ENCODE assay signal across 10 cellular contexts in genomic region chr6:116016846-116017545, GRCh38. TPM values are rescaled to one million over a fixed set of nuclear protein-coding genes. Genes with fewer than 3 reads are reported as not detected.
A peak's percentile ranks its signal among the peaks of the same experiment; 100 is the strongest.
DNase-seq lines count a peak whose midpoint lies in the region; ATAC-seq, FAIRE-seq and TF ChIP-seq lines count a peak whose summit lies in the region.
"Had no signal": no experiment of that assay in that cellular context is flagged by ENCODE, and none has a peak within 500 bp of the region (broad histone marks: within the 10 kb centered on the region; RNA-seq: fewer than 3 reads in every experiment).

No MANE protein-coding gene starts in this region.

- under 1% methylated on average over 4 of the region's 4 CpGs for WGBS in HepG2 (ENCODE audit: low lambda C conversion rate)

- peaks cover 31% of the 10 kb centered on the region for H3K79me2 ChIP-seq in HepG2 (ENCODE audit: insufficient read depth, low read length)

- no peak overlapping the region for H3K4me3 Mint-ChIP-seq in natural killer cell treated with Interleukin-12 subunit alpha and Interleukin-12 subunit beta and Interleukin-15 and Interleukin-18, amount 100 ng/mL, for 72 hours
- no peak overlapping the region for H3K4me3 Mint-ChIP-seq in CD4-positive, alpha-beta memory T cell
- H3K4me3 Mint-ChIP-seq: activated T-helper 1 cell treated with anti-CD3 and anti-CD28 coated beads, Interleukin-12 subunit alpha, Interleukin-12 subunit beta, Interleukin-2, Interleukin-4 antibody, amounts not matched to agents 30 ng/mL and 10 ng/mL and 1 ng/mL, durations not matched to agents 14 hours and 24 hours and 36 hours had no signal

- no peaks in the 10 kb centered on the region; the same call in 1 of the 2 replicates for H4K20me1 ChIP-seq in HepG2 (ENCODE audit: insufficient read depth, low read length)

- no peaks in the 10 kb centered on the region for H3K9me3 ChIP-seq in HepG2 (ENCODE audit: low read length)
- no peaks in the 10 kb centered on the region for H3K9me3 ChIP-seq in CD4-positive, alpha-beta memory T cell (ENCODE audit: control insufficient read depth in 1 of 2, low read length in 2 of 2)

- H2AFZ ChIP-seq in HepG2 (ENCODE audit: low read length) = peak overlapping the region; percentile 1

- CTCF ChIA-PET in HepG2 (lab: Yijun Ruan, JAX; ENCODE audit: low intra/inter-chr PET ratio, low total read pairs) = no interaction called here
- CTCF ChIA-PET in CD4-positive, alpha-beta memory T cell (lab: Charles Lee; ENCODE audit: partially characterized antibody) = interaction anchor here (0.6 to 1.7 kb wide), 3 partner anchors 8 to 781 kb away, joined by 3 to 6 read pairs (median 3); no protein-coding TSS in a partner anchor

- H3K9me3 Mint-ChIP-seq in natural killer cell treated with Interleukin-12 subunit alpha and Interleukin-12 subunit beta and Interleukin-15 and Interleukin-18, amount 100 ng/mL, for 72 hours = no peaks in the 10 kb centered on the region
- H3K9me3 Mint-ChIP-seq in CD4-positive, alpha-beta memory T cell = peaks cover 0 to 2% (median 0%) of the 10 kb centered on the region in 8 donors
- H3K9me3 Mint-ChIP-seq: activated T-helper 1 cell treated with anti-CD3 and anti-CD28 coated beads, Interleukin-12 subunit alpha, Interleukin-12 subunit beta, Interleukin-2, Interleukin-4 antibody, amounts not matched to agents 30 ng/mL and 10 ng/mL and 1 ng/mL, durations not matched to agents 14 hours and 24 hours and 36 hours had no signal

- peak overlapping the region; percentile 21 to 38 (median 34); a peak in 5 of 6 replicates for H3K4me3 ChIP-seq in HepG2 (replicated peaks in 1 of 3; ENCODE audit: insufficient read depth in 1 of 3, low read depth in 2 of 3, low read length in 3 of 3)
- no peak overlapping the region for H3K4me3 ChIP-seq in CD4-positive, alpha-beta memory T cell (ENCODE audit: low read length in 2 of 2)

- no peaks in the 10 kb centered on the region for H3K36me3 ChIP-seq in HepG2 (replicated peaks in 1 of 2; ENCODE audit: control insufficient read depth in 1 of 2, insufficient read depth in 2 of 2, low read length in 2 of 2)
- no peaks in the 10 kb centered on the region for H3K36me3 ChIP-seq in CD4-positive, alpha-beta memory T cell (ENCODE audit: insufficient read depth, low read length)

- POLR2A ChIA-PET in HepG2 (lab: Yijun Ruan, JAX) = interaction anchor here (0.7 to 2.5 kb wide), 5 partner anchors 14 to 84 kb away, joined by 3 to 23 read pairs (median 4); partner anchors contain the start of genes FRK and NT5DC1
- POLR2A ChIA-PET in CD4-positive, alpha-beta memory T cell (lab: Charles Lee; ENCODE audit: partially characterized antibody) = no interaction called here

- BruUV-seq in HepG2 (replicated peaks; lab: Mats Ljungman, UMichigan) = no TSS peak

- TF ChIP-seq RAD21 in HepG2 (CRISPR knock-in tag; IDR thresholded peaks at IDR 0.05) = no peak

- peak overlapping the region; percentile 95 for H3K27ac ChIP-seq in angular gyrus (ENCODE audit: low read depth, low read length)
- H3K27ac ChIP-seq in HepG2 (ENCODE audit: extremely low read length, insufficient read depth, low read length) = peak overlapping the region; percentile 70
- H3K27ac ChIP-seq in CD4-positive, alpha-beta memory T cell (ENCODE audit: low read depth, low read length) = no peak overlapping the region

- H3K27ac Mint-ChIP-seq in natural killer cell treated with Interleukin-12 subunit alpha and Interleukin-12 subunit beta and Interleukin-15 and Interleukin-18, amount 100 ng/mL, for 72 hours = no peak overlapping the region
- H3K27ac Mint-ChIP-seq in CD4-positive, alpha-beta memory T cell = no peak overlapping the region
- H3K27ac Mint-ChIP-seq: activated T-helper 1 cell treated with anti-CD3 and anti-CD28 coated beads, Interleukin-12 subunit alpha, Interleukin-12 subunit beta, Interleukin-2, Interleukin-4 antibody, amounts not matched to agents 30 ng/mL and 10 ng/mL and 1 ng/mL, durations not matched to agents 14 hours and 24 hours and 36 hours had no signal

- H3K27me3 ChIP-seq in HepG2 (ENCODE audit: control insufficient read depth in 1 of 2, insufficient read depth in 2 of 2, low read length in 2 of 2) = no peaks in the 10 kb centered on the region
- H3K27me3 ChIP-seq in CD4-positive, alpha-beta memory T cell (ENCODE audit: insufficient read depth, low read length) = no peaks in the 10 kb centered on the region

- FAIRE-seq in HepG2 (lab: Jason Lieb, UNC) = peak; percentile 8
- FAIRE-seq: D721Med had no signal

- peak in 1 of 2 experiments; percentile 74; a peak in 1 of 4 replicates for TF ChIP-seq EP300 in HepG2 (IDR thresholded peaks at IDR 0.05; ENCODE audit: low read depth in 2 of 2, low read length in 2 of 2)
- 0 out of 2 replicates have a peak, but pooled peaks have one; percentile 15 for TF ChIP-seq EP300 in HepG2 (CRISPR knock-in tag; IDR thresholded peaks at IDR 0.05; ENCODE audit: borderline replicate concordance)

- intact Hi-C loops in HepG2 (cut with micrococcal nuclease; ENCODE audit: unreplicated experiment) = no loop called here
- intact Hi-C loops in CD4-positive, alpha-beta memory T cell (cut with micrococcal nuclease) = no loop called here

- in situ Hi-C loops in HepG2 (cut with HindIII; ENCODE audit: extremely low pct_ligation_motif_present, low pct_unique_long_range_greater_than_20kb) (no loop called here), ACHN (cut with HindIII; ENCODE audit: low pct_ligation_motif_present, low pct_unique_long_range_greater_than_20kb, low sequenced_read_pairs) (no loop called here)

- peak overlapping the region; percentile 23 for H3K9ac ChIP-seq in HepG2 (ENCODE audit: insufficient read depth, low read depth, low read length)

- DNase-seq in COR-L47 (lab: John Stamatoyannopoulos, UW) (peak; percentile 78), HepG2 (ENCODE audit: low spot score) (peak; percentile 56), retina (no peak), ACHN (no peak)
- no peak for DNase-seq in natural killer cell treated with Interleukin-12 subunit alpha and Interleukin-12 subunit beta and Interleukin-15 and Interleukin-18, amount 100 ng/mL, for 72 hours (ENCODE audit: low spot score)
- DNase-seq in CD4-positive, alpha-beta memory T cell = no peak

- no peak for TF ChIP-seq POLR2A in HepG2 (IDR thresholded peaks at IDR 0.05; ENCODE audit: insufficient read depth in 1 of 2, low read depth in 2 of 2, low read length in 2 of 2)

- H3K4me2 ChIP-seq in HepG2 (ENCODE audit: low read depth, low read length) = peak overlapping the region; percentile 57

- H3K4me1 ChIP-seq in HepG2 (ENCODE audit: insufficient read depth, low read length) = peaks cover 78% of the 10 kb centered on the region
- no peaks in the 10 kb centered on the region for H3K4me1 ChIP-seq in CD4-positive, alpha-beta memory T cell (ENCODE audit: insufficient read depth, low read length)

- H3K36me3 Mint-ChIP-seq in natural killer cell treated with Interleukin-12 subunit alpha and Interleukin-12 subunit beta and Interleukin-15 and Interleukin-18, amount 100 ng/mL, for 72 hours = no peaks in the 10 kb centered on the region
- H3K36me3 Mint-ChIP-seq in CD4-positive, alpha-beta memory T cell = no peaks in the 10 kb centered on the region

- TF ChIP-seq CTCF in HepG2 (CRISPR knock-in tag; IDR thresholded peaks at IDR 0.05) = no peak

- no peaks in the 10 kb centered on the region for H3K4me1 Mint-ChIP-seq in natural killer cell treated with Interleukin-12 subunit alpha and Interleukin-12 subunit beta and Interleukin-15 and Interleukin-18, amount 100 ng/mL, for 72 hours (ENCODE audit: low read depth in 2 of 2)
- peaks cover 0 to 2% (median 0%) of the 10 kb centered on the region in 4 donors for H3K4me1 Mint-ChIP-seq in CD4-positive, alpha-beta memory T cell

- ATAC-seq in GM21737 (IDR thresholded peaks at IDR 0.05; ENCODE audit: unreplicated experiment) (peak; percentile 32), HepG2 (peak; percentile 81)
- no peak for ATAC-seq in natural killer cell treated with Interleukin-12 subunit alpha and Interleukin-12 subunit beta and Interleukin-15 and Interleukin-18, amount 100 ng/mL, for 72 hours

- H3K27me3 Mint-ChIP-seq in natural killer cell treated with Interleukin-12 subunit alpha and Interleukin-12 subunit beta and Interleukin-15 and Interleukin-18, amount 100 ng/mL, for 72 hours = peaks cover 26 to 35% of the 10 kb centered on the region in 2 donors
- peaks cover 7 to 24% of the 10 kb centered on the region in 2 donors for H3K27me3 Mint-ChIP-seq in CD4-positive, alpha-beta memory T cell

TF ChIP-seq in HepG2, 621 proteins besides CTCF, POLR2A, EP300 and RAD21 (continues in another document):
- 0 out of 2 replicates have a peak, but pooled peaks have one; percentile 38 for TF ChIP-seq KDM6A (CRISPR knock-in tag; IDR thresholded peaks at IDR 0.05; ENCODE audit: low read depth)

RNA-seq across cellular contexts. Expression of gene FRK, which starts 43.7 kb away (rescaled TPM):
- total RNA-seq in HepG2 (2016; rRNA removed; fragmentation: Illumina TruSeq; extraction: Trizol) = 2.9 and 4.5 TPM in 2 replicates
- total RNA-seq in HepG2 (2016; cell fraction: cytosol; rRNA removed; fragmentation: Illumina TruSeq; extraction: Trizol; ENCODE audit: low read depth) = 0.51 and 0.62 TPM in 2 replicates
- total RNA-seq in HepG2 (2016; cell fraction: insoluble cytoplasmic fraction; rRNA removed; fragmentation: Illumina TruSeq; extraction: Trizol) = 2.9 and 4.1 TPM in 2 replicates
- total RNA-seq in HepG2 (2016; cell fraction: membrane; rRNA removed; fragmentation: Illumina TruSeq; extraction: Trizol) = 0.86 and 0.93 TPM in 2 replicates
- total RNA-seq in HepG2 (2016; cell fraction: nucleus; rRNA removed; fragmentation: Illumina TruSeq; extraction: Trizol) = 6.1 and 6.5 TPM in 2 replicates
- 1.3 and 1.5 TPM in 2 replicates for polyA plus RNA-seq in HepG2 (2011; rRNA removed)
- 0.56 and 1.2 TPM in 2 replicates for polyA plus RNA-seq in HepG2 (2011; cell fraction: cytosol; rRNA removed)
- polyA plus RNA-seq in HepG2 (2011; cell fraction: nucleus; rRNA removed) = 1.7 and 2.6 TPM in 2 replicates
- polyA plus RNA-seq in HepG2 (2012) = 0.65 and 0.80 TPM in 2 replicates
- 0.08 and 0.10 TPM in 2 replicates for polyA plus RNA-seq in HepG2 (2016; cell fraction: cytosol; fragmentation: Illumina TruSeq; extraction: Trizol; ENCODE audit: low read depth)
- polyA plus RNA-seq in HepG2 (2016; cell fraction: insoluble cytoplasmic fraction; fragmentation: Illumina TruSeq; extraction: Trizol; ENCODE audit: low read depth) = 1.7 and 1.9 TPM in 2 replicates
- polyA plus RNA-seq in HepG2 (2016; cell fraction: membrane; fragmentation: Illumina TruSeq; extraction: Trizol; ENCODE audit: low read depth) = 0.18 and 0.27 TPM in 2 replicates
- polyA plus RNA-seq in HepG2 (2016; cell fraction: nucleus; fragmentation: Illumina TruSeq; extraction: Trizol; ENCODE audit: insufficient read depth, low read depth) = 2.1 and 2.6 TPM in 2 replicates
- polyA minus RNA-seq in HepG2 (2011; rRNA and poly(A)+ RNA removed; ENCODE audit: low replicate concordance) = 5.6 and 8.1 TPM in 2 replicates
- polyA minus RNA-seq in HepG2 (2011; cell fraction: cytosol; rRNA and poly(A)+ RNA removed) = 2.5 and 3.6 TPM in 2 replicates
- polyA minus RNA-seq in HepG2 (2011; cell fraction: nucleus; rRNA and poly(A)+ RNA removed) = 16.5 and 22.3 TPM in 2 replicates
- total RNA-seq in natural killer cell treated with Interleukin-12 subunit alpha and Interleukin-12 subunit beta and Interleukin-15 and Interleukin-18, amount 100 ng/mL, for 72 hours = under 1 TPM in 1 of 2 donors, not detected in 1; 0.02 TPM
- total RNA-seq in CD4-positive, alpha-beta memory T cell = not detected
- polyA plus RNA-seq in CD4-positive, alpha-beta memory T cell = under 1 TPM in 1 of 2 donors, not detected in 1; 0.04 TPM
- total RNA-seq: activated T-helper 1 cell treated with anti-CD3 and anti-CD28 coated beads, Interleukin-12 subunit alpha, Interleukin-12 subunit beta, Interleukin-2, Interleukin-4 antibody, amounts not matched to agents 30 ng/mL and 10 ng/mL and 1 ng/mL, durations not matched to agents 14 hours and 24 hours and 36 hours had no signal

Comparison
In these comparisons a context has a peak if more than half of its experiments do, and no peak if none do; other contexts are left out.
1. DNase-seq: peak in COR-L47 (single experiment) and HepG2 (single experiment); none in retina (single experiment), natural killer cell treated with Interleukin-12 subunit alpha and Interleukin-12 subunit beta and Interleukin-15 and Interleukin-18, amount 100 ng/mL, for 72 hours (single experiment), CD4-positive, alpha-beta memory T cell (0 of 5) and ACHN (single experiment).
2. ATAC-seq: peak in GM21737 (single experiment) and HepG2 (single experiment); none in natural killer cell treated with Interleukin-12 subunit alpha and Interleukin-12 subunit beta and Interleukin-15 and Interleukin-18, amount 100 ng/mL, for 72 hours (0 of 2).
3. H3K4me3 ChIP-seq: peak in HepG2 (3 of 3); none in CD4-positive, alpha-beta memory T cell (0 of 2).